Comparison of ENCODE assay signal across 8 cellular contexts in the genomic region with DNA sequence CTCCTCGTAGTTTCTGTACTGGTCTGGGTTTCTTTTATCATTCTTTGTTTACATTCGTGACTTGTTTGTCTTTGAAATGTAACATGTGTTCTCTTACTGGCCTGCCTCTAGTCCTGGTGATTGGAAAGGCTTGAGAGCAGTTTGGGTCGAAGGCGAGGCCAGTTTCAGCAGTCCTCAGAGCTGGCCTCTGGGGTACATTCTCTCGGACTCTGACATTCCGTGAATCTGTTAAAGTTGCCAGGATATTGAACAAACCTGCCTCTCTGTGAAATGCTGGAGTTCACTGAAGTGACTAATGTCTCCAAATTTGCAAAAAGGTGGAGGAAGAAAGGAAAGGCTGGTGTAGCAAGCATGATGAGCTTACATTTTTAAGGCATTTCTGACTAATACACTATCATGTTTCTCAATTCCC.
DNase-seq lines count a peak whose midpoint lies in the region; ATAC-seq, FAIRE-seq and TF ChIP-seq lines count a peak whose summit lies in the region.

No MANE protein-coding gene starts in this region.

- peak overlapping the region; percentile 88 to 96 for H3K4me3 Mint-ChIP-seq in stimulated activated naive CD8-positive, alpha-beta T cell treated with anti-CD3 and anti-CD28 coated beads, Interleukin-15, amount 100 ng/mL, for 72 hours

- FAIRE-seq in D721Med (lab: Jason Lieb, UNC) = no peak

- DNase-seq in NOMO-1 treated with DMSO at 0.1 percent for 48 hours (lab: John Stamatoyannopoulos, UW; ENCODE audit: unreplicated experiment) (peak; percentile 14), NOMO-1 treated with dmso at 0.1 percent for 144 hours (lab: John Stamatoyannopoulos, UW; ENCODE audit: unreplicated experiment) (no peak), NCI-H345 treated with DMSO at 0.1 percent for 48 hours (lab: John Stamatoyannopoulos, UW; ENCODE audit: unreplicated experiment) (peak; percentile 34), cerebellar cortex (ENCODE audit: low spot score) (peak; percentile 58), kidney glomerular epithelial cell (lab: John Stamatoyannopoulos, UW) (peak; percentile 61), D721Med (ENCODE audit: insufficient read length, low spot score) (no peak)
- no peak for DNase-seq in stimulated activated naive CD8-positive, alpha-beta T cell treated with anti-CD3 and anti-CD28 coated beads, Interleukin-15, amount 100 ng/mL, for 72 hours

- ATAC-seq in stimulated activated naive CD8-positive, alpha-beta T cell treated with anti-CD3 and anti-CD28 coated beads, Interleukin-15, amount 100 ng/mL, for 72 hours = no peak
- no peak for ATAC-seq in GM18867 (IDR thresholded peaks at IDR 0.05; ENCODE audit: unreplicated experiment)

- H3K27me3 Mint-ChIP-seq in stimulated activated naive CD8-positive, alpha-beta T cell treated with anti-CD3 and anti-CD28 coated beads, Interleukin-15, amount 100 ng/mL, for 72 hours = peaks cover 41% of the 10 kb centered on the region

- H3K9me3 Mint-ChIP-seq in stimulated activated naive CD8-positive, alpha-beta T cell treated with anti-CD3 and anti-CD28 coated beads, Interleukin-15, amount 100 ng/mL, for 72 hours = peaks cover 10 to 12% of the 10 kb centered on the region in 2 donors

- no peak overlapping the region for H3K27ac Mint-ChIP-seq in stimulated activated naive CD8-positive, alpha-beta T cell treated with anti-CD3 and anti-CD28 coated beads, Interleukin-15, amount 100 ng/mL, for 72 hours

- peaks cover 11% of the 10 kb centered on the region for H3K4me1 Mint-ChIP-seq in stimulated activated naive CD8-positive, alpha-beta T cell treated with anti-CD3 and anti-CD28 coated beads, Interleukin-15, amount 100 ng/mL, for 72 hours

- no peak for TF ChIP-seq CTCF in D721Med (IDR thresholded peaks at IDR 0.05; ENCODE audit: insufficient read depth, missing control alignments)

Comparison
In these comparisons a context has a peak if more than half of its experiments do, and no peak if none do; other contexts are left out.
1. DNase-seq: peak in NOMO-1 treated with DMSO at 0.1 percent for 48 hours (single experiment), NCI-H345 treated with DMSO at 0.1 percent for 48 hours (single experiment), cerebellar cortex (single experiment) and kidney glomerular epithelial cell (single experiment); none in NOMO-1 treated with dmso at 0.1 percent for 144 hours (single experiment), stimulated activated naive CD8-positive, alpha-beta T cell treated with anti-CD3 and anti-CD28 coated beads, Interleukin-15, amount 100 ng/mL, for 72 hours (0 of 2) and D721Med (single experiment).